15 cellular contexts compared by ENCODE assay signal in genomic region chr16:73228649-73229048, GRCh38.
DNase-seq lines count a peak whose midpoint lies in the region; ATAC-seq, FAIRE-seq and TF ChIP-seq lines count a peak whose summit lies in the region.
"Had no signal": no experiment of that assay in that cellular context is flagged by ENCODE, and none has a peak within 500 bp of the region (broad histone marks: within the 10 kb centered on the region; RNA-seq: fewer than 3 reads in every experiment).

No MANE protein-coding gene starts in this region.

- H3F3A ChIP-seq in smooth muscle cell (ENCODE audit: low read depth): no peaks in the 10 kb centered on the region

- peak overlapping the region; percentile 38 for H3K27ac Mint-ChIP-seq in astrocyte (ENCODE audit: unreplicated experiment)
- H3K27ac Mint-ChIP-seq in effector memory CD8-positive, alpha-beta T cell: no peak overlapping the region
- H3K27ac Mint-ChIP-seq: activated naive CD4-positive, alpha-beta T cell treated with anti-CD3 and anti-CD28 coated beads, Interleukin-2, amount 10 ng/mL, durations not matched to agents 7 days and 5 days; CD8-positive, alpha-beta T cell had no signal

- TF ChIP-seq CTCF in astrocyte (IDR thresholded peaks at IDR 0.05; ENCODE audit: insufficient read depth, low read depth, low read length) (no peak), smooth muscle cell (IDR thresholded peaks at IDR 0.05; ENCODE audit: borderline replicate concordance, insufficient read depth, poor library complexity, severe bottlenecking) (no peak), A673 (conservative IDR thresholded peaks at IDR 0.05; ENCODE audit: low read depth, low read length) (no peak)

- H3K9ac ChIP-seq in astrocyte (ENCODE audit: low read length): peak overlapping the region; percentile 33
- H3K9ac ChIP-seq in smooth muscle cell (ENCODE audit: low read depth): peak overlapping the region; percentile 67

- no peaks in the 10 kb centered on the region for H3K36me3 Mint-ChIP-seq in astrocyte (ENCODE audit: low read depth, unreplicated experiment)
- no peaks in the 10 kb centered on the region for H3K36me3 Mint-ChIP-seq in effector memory CD8-positive, alpha-beta T cell (ENCODE audit: insufficient read depth)
- H3K36me3 Mint-ChIP-seq: activated naive CD4-positive, alpha-beta T cell treated with anti-CD3 and anti-CD28 coated beads, Interleukin-2, amount 10 ng/mL, durations not matched to agents 7 days and 5 days; CD8-positive, alpha-beta T cell had no signal

- H3K4me3 ChIP-seq in astrocyte (ENCODE audit: insufficient read depth, low read depth, low read length) (no peak overlapping the region), smooth muscle cell (no peak overlapping the region), A673 (ENCODE audit: low read depth, low read length, poor library complexity, severe bottlenecking) (no peak overlapping the region)
- H3K4me3 ChIP-seq: cardiac muscle cell had no signal

- H3K9me3 Mint-ChIP-seq in astrocyte (ENCODE audit: unreplicated experiment): peaks cover 4% of the 10 kb centered on the region
- peaks cover 4 to 16% of the 10 kb centered on the region in 2 donors for H3K9me3 Mint-ChIP-seq in effector memory CD8-positive, alpha-beta T cell
- H3K9me3 Mint-ChIP-seq: CD8-positive, alpha-beta T cell had no signal

- no peak overlapping the region for H2AFZ ChIP-seq in astrocyte (ENCODE audit: low read depth, low read length)
- no peak overlapping the region for H2AFZ ChIP-seq in smooth muscle cell (ENCODE audit: low read depth)

- H3K4me1 ChIP-seq in astrocyte (ENCODE audit: insufficient read depth, low read length): peaks cover 22% of the 10 kb centered on the region
- H3K4me1 ChIP-seq in smooth muscle cell (ENCODE audit: low read depth): no peaks in the 10 kb centered on the region
- H3K4me1 ChIP-seq in A673 (ENCODE audit: insufficient read depth, low read length, poor library complexity, severe bottlenecking): peaks cover 14% of the 10 kb centered on the region

- WGBS in smooth muscle cell (ENCODE audit: low lambda C conversion rate): 25% methylated on average over 5 of the region's 5 CpGs

- CTCF ChIA-PET in A673 (lab: Charles Lee): no interaction called here

- H3K27ac ChIP-seq in astrocyte (ENCODE audit: low read depth, low read length) (peak overlapping the region; percentile 73), smooth muscle cell (ENCODE audit: low read depth) (peak overlapping the region; percentile 81), A673 (ENCODE audit: low read depth, low read length, poor library complexity, severe bottlenecking) (no peak overlapping the region)
- H3K27ac ChIP-seq: cardiac muscle cell had no signal

- no peaks in the 10 kb centered on the region for H3K36me3 ChIP-seq in astrocyte (ENCODE audit: insufficient read depth, low read length)
- no peaks in the 10 kb centered on the region for H3K36me3 ChIP-seq in smooth muscle cell (ENCODE audit: low read depth)
- no peaks in the 10 kb centered on the region for H3K36me3 ChIP-seq in A673 (ENCODE audit: insufficient read depth, low read length, poor library complexity, severe bottlenecking)
- H3K36me3 ChIP-seq: cardiac muscle cell had no signal

- H3K27me3 ChIP-seq in astrocyte (ENCODE audit: insufficient read depth, low read length): peaks cover 11% of the 10 kb centered on the region
- no peaks in the 10 kb centered on the region for H3K27me3 ChIP-seq in smooth muscle cell (ENCODE audit: low read depth)
- no peaks in the 10 kb centered on the region for H3K27me3 ChIP-seq in A673 (replicated peaks; ENCODE audit: insufficient read depth, low read depth, low read length, poor library complexity)
- H3K27me3 ChIP-seq: cardiac muscle cell had no signal

- H4K20me1 ChIP-seq in astrocyte (ENCODE audit: insufficient read depth, low read length) (no peaks in the 10 kb centered on the region), smooth muscle cell (ENCODE audit: low read depth) (no peaks in the 10 kb centered on the region)

- peak overlapping the region; percentile 49 for H3K4me2 ChIP-seq in astrocyte (ENCODE audit: low read length)
- peak overlapping the region; percentile 65 for H3K4me2 ChIP-seq in smooth muscle cell

- DNase-seq in HCEC 1CT: peak; percentile 66
- peak; percentile 94 for DNase-seq in astrocyte (ENCODE audit: low read depth)
- peak; percentile 26 for DNase-seq in left cardiac atrium
- DNase-seq in smooth muscle cell (lab: John Stamatoyannopoulos, UW; ENCODE audit: unreplicated experiment): no peak
- no peak for DNase-seq in A673 (ENCODE audit: low spot score)
- DNase-seq in effector memory CD8-positive, alpha-beta T cell: no peak
- DNase-seq: activated CD8-positive, alpha-beta memory T cell treated with anti-CD3 and anti-CD28 coated beads, Interleukin-2, amount 50 U/mL, for 48 hours; activated naive CD4-positive, alpha-beta T cell treated with anti-CD3 and anti-CD28 coated beads, Interleukin-2, amount 10 ng/mL, durations not matched to agents 7 days and 5 days; CD8-positive, alpha-beta T cell; head of caudate nucleus; kidney glomerular epithelial cell; NCI-H2081; posterior cingulate gyrus had no signal

- intact Hi-C loops in left cardiac atrium (cut with DNase I): no loop called here
- intact Hi-C loops in A673 (cut with micrococcal nuclease; ENCODE audit: unreplicated experiment): no loop called here

- POLR2A ChIA-PET in A673 (lab: Charles Lee; ENCODE audit: low non-redundant PET): no interaction called here

- H3K4me1 Mint-ChIP-seq in astrocyte (ENCODE audit: low read depth, unreplicated experiment): peaks cover 11% of the 10 kb centered on the region
- H3K4me1 Mint-ChIP-seq in effector memory CD8-positive, alpha-beta T cell (ENCODE audit: low read depth in 2 of 2): no peaks in the 10 kb centered on the region
- H3K4me1 Mint-ChIP-seq: activated naive CD4-positive, alpha-beta T cell treated with anti-CD3 and anti-CD28 coated beads, Interleukin-2, amount 10 ng/mL, durations not matched to agents 7 days and 5 days had no signal

- peaks cover 3% of the 10 kb centered on the region for H3K27me3 Mint-ChIP-seq in astrocyte (ENCODE audit: low read depth, unreplicated experiment)
- no peaks in the 10 kb centered on the region for H3K27me3 Mint-ChIP-seq in effector memory CD8-positive, alpha-beta T cell

- no TSS peak for BruUV-seq in A673 (replicated peaks; lab: Mats Ljungman, UMichigan)

- H3K4me3 Mint-ChIP-seq in astrocyte (ENCODE audit: unreplicated experiment): no peak overlapping the region
- H3K4me3 Mint-ChIP-seq in effector memory CD8-positive, alpha-beta T cell: no peak overlapping the region
- H3K4me3 Mint-ChIP-seq: activated naive CD4-positive, alpha-beta T cell treated with anti-CD3 and anti-CD28 coated beads, Interleukin-2, amount 10 ng/mL, durations not matched to agents 7 days and 5 days; CD8-positive, alpha-beta T cell had no signal

- H3K9me3 ChIP-seq in astrocyte (ENCODE audit: insufficient read depth, low read depth, low read length) (no peaks in the 10 kb centered on the region), smooth muscle cell (replicated peaks; ENCODE audit: low read depth) (no peaks in the 10 kb centered on the region), A673 (ENCODE audit: low read depth, low read length, poor library complexity, severe bottlenecking) (no peaks in the 10 kb centered on the region)

- ATAC-seq in left cardiac atrium (peak; percentile 39 to 78), HG02763 (IDR thresholded peaks at IDR 0.05; ENCODE audit: unreplicated experiment) (no peak)
- no peak for ATAC-seq in effector memory CD8-positive, alpha-beta T cell (replicated peaks)
- ATAC-seq: CD8-positive, alpha-beta T cell had no signal

- FAIRE-seq in astrocyte (lab: Jason Lieb, UNC): peak; percentile 80

- H3K79me2 ChIP-seq in astrocyte (ENCODE audit: insufficient read depth, low read length) (no peaks in the 10 kb centered on the region), smooth muscle cell (ENCODE audit: low read depth) (no peaks in the 10 kb centered on the region)

Comparison
In these comparisons a context has a peak if more than half of its experiments do, and no peak if none do; other contexts are left out.
1. DNase-seq: peak in HCEC 1CT (single experiment), astrocyte (single experiment) and left cardiac atrium (single experiment); none in smooth muscle cell (single experiment), A673 (single experiment) and effector memory CD8-positive, alpha-beta T cell (0 of 3).
2. ATAC-seq: peak in left cardiac atrium (2 of 2); none in HG02763 (single experiment) and effector memory CD8-positive, alpha-beta T cell (single experiment).